31 cellular contexts compared by ENCODE assay signal in genomic region chr13:75713852-75714251, GRCh38.
"Had no signal": no experiment of that assay in that cellular context is flagged by ENCODE, and none has a peak within 500 bp of the region (broad histone marks: within the 10 kb centered on the region; RNA-seq: fewer than 3 reads in every experiment).

No MANE protein-coding gene starts in this region.

- H3K27ac ChIP-seq: brain microvascular endothelial cell, Peyer's patch, SJSA1 had no signal

- FAIRE-seq: TTC549 had no signal

- H3K4me2 ChIP-seq: SK-N-SH had no signal

- H3K36me3 ChIP-seq: Peyer's patch had no signal

- H3K9me3 ChIP-seq: Peyer's patch, SJSA1, SK-N-SH had no signal

- ATAC-seq: activated CD8-positive, alpha-beta T cell treated with anti-CD3 and anti-CD28 coated beads, Interleukin-2, amount 10 ng/mL, durations not matched to agents 7 days and 5 days; activated naive CD8-positive, alpha-beta T cell treated with anti-CD3 and anti-CD28 coated beads, Interleukin-2, amount 50 U/mL, for 24 hours; activated T-cell treated with anti-CD3 and anti-CD28 coated beads, Interleukin-2, amount 50 U/mL, for 4 hours; PC-3 had no signal

- H3K4me3 ChIP-seq: Peyer's patch, SJSA1 had no signal

- H3K4me3 Mint-ChIP-seq: activated CD4-positive, alpha-beta T cell treated with anti-CD3 and anti-CD28 coated beads, Interleukin-2, amount 10 ng/mL, durations not matched to agents 24 days and 14 days; activated CD8-positive, alpha-beta T cell treated with anti-CD3 and anti-CD28 coated beads, Interleukin-2, amount 10 ng/mL, durations not matched to agents 7 days and 5 days; activated naive CD4-positive, alpha-beta T cell treated with anti-CD3 and anti-CD28 coated beads, Interleukin-2, amount 10 ng/mL, durations not matched to agents 7 days and 5 days; activated naive CD8-positive, alpha-beta T cell; activated naive CD8-positive, alpha-beta T cell treated with anti-CD3 and anti-CD28 coated beads, Interleukin-2, amount 50 U/mL, for 24 hours; activated T-cell treated with anti-CD3 and anti-CD28 coated beads, Interleukin-2, amount 50 U/mL, for 4 hours; activated T-helper 1 cell treated with anti-CD3 and anti-CD28 coated beads, Interleukin-12 subunit alpha, Interleukin-12 subunit beta, Interleukin-2, Interleukin-4 antibody, amounts not matched to agents 30 ng/mL and 10 ng/mL and 1 ng/mL, durations not matched to agents 14 hours and 24 hours and 36 hours; T-helper 1 cell treated with Interleukin-12 subunit alpha and Interleukin-12 subunit beta and Interleukin-4 antibody, amounts not matched to agents 30 μg/mL and 1 μg/mL, for 36 hours; T-helper 2 cell treated with Interferon-gamma antibody and Interleukin-4, amounts not matched to agents 5 μg/mL and 100 μg/mL, for 36 hours had no signal

- H3K4me1 Mint-ChIP-seq: activated CD4-positive, alpha-beta T cell treated with anti-CD3 and anti-CD28 coated beads, Interleukin-2, amount 10 ng/mL, durations not matched to agents 24 days and 14 days had no signal

- H3K27me3 ChIP-seq: brain microvascular endothelial cell, Peyer's patch, SJSA1 had no signal

- H3K27ac Mint-ChIP-seq: activated CD4-positive, alpha-beta T cell treated with anti-CD3 and anti-CD28 coated beads, Interleukin-2, amount 10 ng/mL, durations not matched to agents 24 days and 14 days; activated CD8-positive, alpha-beta T cell treated with anti-CD3 and anti-CD28 coated beads, Interleukin-2, amount 10 ng/mL, durations not matched to agents 7 days and 5 days; activated naive CD4-positive, alpha-beta T cell treated with anti-CD3 and anti-CD28 coated beads, Interleukin-2, amount 10 ng/mL, durations not matched to agents 7 days and 5 days; activated naive CD8-positive, alpha-beta T cell; activated naive CD8-positive, alpha-beta T cell treated with anti-CD3 and anti-CD28 coated beads, Interleukin-2, amount 50 U/mL, for 24 hours; activated T-helper 1 cell treated with anti-CD3 and anti-CD28 coated beads, Interleukin-12 subunit alpha, Interleukin-12 subunit beta, Interleukin-2, Interleukin-4 antibody, amounts not matched to agents 30 ng/mL and 10 ng/mL and 1 ng/mL, durations not matched to agents 14 hours and 24 hours and 36 hours; T-helper 1 cell treated with Interleukin-12 subunit alpha and Interleukin-12 subunit beta and Interleukin-4 antibody, amounts not matched to agents 30 μg/mL and 1 μg/mL, for 36 hours; T-helper 2 cell treated with Interferon-gamma antibody and Interleukin-4, amounts not matched to agents 5 μg/mL and 100 μg/mL, for 36 hours had no signal

- H3K9me3 Mint-ChIP-seq: activated CD4-positive, alpha-beta T cell treated with anti-CD3 and anti-CD28 coated beads, Interleukin-2, amount 10 ng/mL, durations not matched to agents 24 days and 14 days; activated naive CD4-positive, alpha-beta T cell treated with anti-CD3 and anti-CD28 coated beads, Interleukin-2, amount 10 ng/mL, durations not matched to agents 7 days and 5 days; activated naive CD8-positive, alpha-beta T cell treated with anti-CD3 and anti-CD28 coated beads, Interleukin-2, amount 50 U/mL, for 24 hours; activated T-cell treated with anti-CD3 and anti-CD28 coated beads, Interleukin-2, amount 50 U/mL, for 4 hours; activated T-helper 1 cell treated with anti-CD3 and anti-CD28 coated beads, Interleukin-12 subunit alpha, Interleukin-12 subunit beta, Interleukin-2, Interleukin-4 antibody, amounts not matched to agents 30 ng/mL and 10 ng/mL and 1 ng/mL, durations not matched to agents 14 hours and 24 hours and 36 hours; T-helper 1 cell treated with Interleukin-12 subunit alpha and Interleukin-12 subunit beta and Interleukin-4 antibody, amounts not matched to agents 30 μg/mL and 1 μg/mL, for 36 hours; T-helper 2 cell treated with Interferon-gamma antibody and Interleukin-4, amounts not matched to agents 5 μg/mL and 100 μg/mL, for 36 hours had no signal

- H3K27me3 Mint-ChIP-seq: activated CD4-positive, alpha-beta T cell treated with anti-CD3 and anti-CD28 coated beads, Interleukin-2, amount 10 ng/mL, durations not matched to agents 24 days and 14 days; activated naive CD4-positive, alpha-beta T cell treated with anti-CD3 and anti-CD28 coated beads, Interleukin-2, amount 10 ng/mL, durations not matched to agents 7 days and 5 days; activated naive CD8-positive, alpha-beta T cell; activated naive CD8-positive, alpha-beta T cell treated with anti-CD3 and anti-CD28 coated beads, Interleukin-2, amount 50 U/mL, for 24 hours had no signal

- H3K9ac ChIP-seq: SK-N-SH had no signal

- H3K4me1 ChIP-seq: Peyer's patch had no signal

- DNase-seq: activated CD4-positive, alpha-beta T cell treated with anti-CD3 and anti-CD28 coated beads, Interleukin-2, amount 10 ng/mL, durations not matched to agents 24 days and 14 days; activated CD4-positive, alpha-beta T cell treated with anti-CD3 and anti-CD28 coated beads, Interleukin-2, amount 50 U/mL, for 4 hours; activated CD8-positive, alpha-beta memory T cell treated with anti-CD3 and anti-CD28 coated beads, Interleukin-2, amount 50 U/mL, for 4 hours; activated CD8-positive, alpha-beta T cell treated with anti-CD3 and anti-CD28 coated beads, Interleukin-2, amount 10 ng/mL, durations not matched to agents 7 days and 5 days; activated naive CD4-positive, alpha-beta T cell treated with anti-CD3 and anti-CD28 coated beads, Interleukin-2, amount 10 ng/mL, durations not matched to agents 7 days and 5 days; activated naive CD8-positive, alpha-beta T cell treated with anti-CD3 and anti-CD28 coated beads, Interleukin-2, amount 50 U/mL, for 24 hours; activated T-cell treated with anti-CD3 and anti-CD28 coated beads for 4 hours; activated T-cell treated with anti-CD3 and anti-CD28 coated beads, Interleukin-2, amount 50 U/mL, for 4 hours; anterior cingulate cortex; brain microvascular endothelial cell; central memory CD4-positive, alpha-beta T cell; Karpas-422; NCI-H1105; NCI-H1417 treated with DMSO at 0.1 percent for 48 hours; NCI-H187 treated with DMSO at 0.1 percent for 48 hours; NCI-H2081 treated with DMSO at 0.1 percent for 48 hours; NCI-H345; NCI-H526; NCI-H748 treated with DMSO at 0.1 percent for 48 hours; NK-92 treated with Interleukin-12 subunit alpha and Interleukin-12 subunit beta, amount 100 ng/mL, for 24 hours; PC-3; Peyer's patch; RPMI8226; SHP77 treated with DMSO at 0.1 percent for 48 hours; SK-N-SH had no signal
